ENCODE assay signal across 8 cellular contexts in genomic region chr11:107018902-107019493, GRCh38. TPM values are rescaled to one million over a fixed set of nuclear protein-coding genes. Genes with fewer than 3 reads are reported as not detected.
A peak's percentile ranks its signal among the peaks of the same experiment; 100 is the strongest.
DNase-seq lines count a peak whose midpoint lies in the region; ATAC-seq, FAIRE-seq and TF ChIP-seq lines count a peak whose summit lies in the region.

No MANE protein-coding gene starts in this region.

- no peak for ATAC-seq in HG03280 (IDR thresholded peaks at IDR 0.05; ENCODE audit: unreplicated experiment)

- H3K4me3 Mint-ChIP-seq in astrocyte (ENCODE audit: unreplicated experiment) (peak overlapping the region; percentile 88), progenitor cell of endocrine pancreas (ENCODE audit: low read depth) (peak overlapping the region; percentile 85)

- peak; percentile 40 for DNase-seq in GM06990 (ENCODE audit: extremely low read depth, insufficient read length)
- peak; percentile 72 for DNase-seq in MG63
- peak; percentile 78 for DNase-seq in astrocyte (ENCODE audit: low read depth)
- peak; percentile 73 for DNase-seq in right atrium auricular region (ENCODE audit: low spot score)
- peak; percentile 71 for DNase-seq in progenitor cell of endocrine pancreas (ENCODE audit: low spot score, unreplicated experiment)
- DNase-seq in NCI-H446 treated with DMSO at 0.1 percent for 48 hours (lab: John Stamatoyannopoulos, UW), result no peak
- no peak for DNase-seq in effector memory CD4-positive, alpha-beta T cell

- no peak for TF ChIP-seq CTCF in GM06990 (IDR thresholded peaks at IDR 0.05; ENCODE audit: insufficient read depth, low read length, poor library complexity, severe bottlenecking)
- TF ChIP-seq CTCF in astrocyte (IDR thresholded peaks at IDR 0.05; ENCODE audit: insufficient read depth, low read depth, low read length), result no peak
- no peak for TF ChIP-seq CTCF in right atrium auricular region (IDR thresholded peaks at IDR 0.05)
- no peak for TF ChIP-seq CTCF in progenitor cell of endocrine pancreas (IDR thresholded peaks at IDR 0.05; ENCODE audit: unreplicated experiment)

- peak overlapping the region; percentile 87 for H3K27ac Mint-ChIP-seq in astrocyte (ENCODE audit: unreplicated experiment)
- H3K27ac Mint-ChIP-seq in progenitor cell of endocrine pancreas, result peak overlapping the region; percentile 90

- H3K4me3 ChIP-seq in GM06990 (replicated peaks; ENCODE audit: low read depth, low read length) (no peak overlapping the region), MG63 (peak overlapping the region; percentile 37), astrocyte (ENCODE audit: insufficient read depth, low read depth, low read length) (peak overlapping the region; percentile 50), right atrium auricular region (peak overlapping the region; percentile 37 to 54)
- no peak overlapping the region for H3K4me3 ChIP-seq in effector memory CD4-positive, alpha-beta T cell (ENCODE audit: insufficient read depth, low read depth, low read length, poor library complexity, severe bottlenecking)

- H3K36me3 Mint-ChIP-seq in astrocyte (ENCODE audit: low read depth, unreplicated experiment) (no peaks in the 10 kb centered on the region), progenitor cell of endocrine pancreas (ENCODE audit: insufficient read depth) (no peaks in the 10 kb centered on the region)

- H3K9me3 Mint-ChIP-seq in astrocyte (ENCODE audit: unreplicated experiment) (peaks cover 2% of the 10 kb centered on the region), progenitor cell of endocrine pancreas (ENCODE audit: low read depth) (no peaks in the 10 kb centered on the region)

- H2AFZ ChIP-seq in astrocyte (ENCODE audit: low read depth, low read length), result peak overlapping the region; percentile 84

- H4K20me1 ChIP-seq in astrocyte (ENCODE audit: insufficient read depth, low read length), result peaks cover 4% of the 10 kb centered on the region

- H3K27me3 ChIP-seq in GM06990 (replicated peaks; ENCODE audit: control insufficient read depth, insufficient read depth, low read length) (peaks cover 3% of the 10 kb centered on the region), MG63 (peaks cover 11% of the 10 kb centered on the region), astrocyte (ENCODE audit: insufficient read depth, low read length) (no peaks in the 10 kb centered on the region), right atrium auricular region (no peaks in the 10 kb centered on the region)
- peaks cover 7% of the 10 kb centered on the region for H3K27me3 ChIP-seq in effector memory CD4-positive, alpha-beta T cell (replicated peaks; ENCODE audit: control insufficient read depth, insufficient read depth, low read length, poor library complexity, severe bottlenecking)

- H3K4me2 ChIP-seq in astrocyte (ENCODE audit: low read length), result peak overlapping the region; percentile 95

- H3K4me1 ChIP-seq in astrocyte (ENCODE audit: insufficient read depth, low read length) (peaks cover 17% of the 10 kb centered on the region), right atrium auricular region (peaks cover 0 to 16% of the 10 kb centered on the region in 2 donors)
- no peaks in the 10 kb centered on the region for H3K4me1 ChIP-seq in effector memory CD4-positive, alpha-beta T cell (ENCODE audit: control insufficient read depth, insufficient read depth, low read length, poor library complexity, severe bottlenecking)

- peak overlapping the region; percentile 69 for H3K9ac ChIP-seq in astrocyte (ENCODE audit: low read length)

- H3K9me3 ChIP-seq in MG63 (no peaks in the 10 kb centered on the region), astrocyte (ENCODE audit: insufficient read depth, low read depth, low read length) (no peaks in the 10 kb centered on the region), right atrium auricular region (no peaks in the 10 kb centered on the region)
- H3K9me3 ChIP-seq in effector memory CD4-positive, alpha-beta T cell (ENCODE audit: control insufficient read depth, low read length), result no peaks in the 10 kb centered on the region

- H3K27ac ChIP-seq in astrocyte (ENCODE audit: low read depth, low read length) (no peak overlapping the region), right atrium auricular region (peak overlapping the region; percentile 19 to 26)
- H3K27ac ChIP-seq in effector memory CD4-positive, alpha-beta T cell (ENCODE audit: insufficient read depth, low read length, poor library complexity, severe bottlenecking), result no peak overlapping the region

- H3K36me3 ChIP-seq in GM06990 (ENCODE audit: control insufficient read depth, insufficient read depth, low read length) (no peaks in the 10 kb centered on the region), MG63 (no peaks in the 10 kb centered on the region), astrocyte (ENCODE audit: insufficient read depth, low read length) (no peaks in the 10 kb centered on the region), right atrium auricular region (no peaks in the 10 kb centered on the region)
- no peaks in the 10 kb centered on the region for H3K36me3 ChIP-seq in effector memory CD4-positive, alpha-beta T cell (ENCODE audit: control insufficient read depth, insufficient read depth, low read length)

- no peaks in the 10 kb centered on the region for H3K79me2 ChIP-seq in astrocyte (ENCODE audit: insufficient read depth, low read length)

- peaks cover 22% of the 10 kb centered on the region for H3K4me1 Mint-ChIP-seq in astrocyte (ENCODE audit: low read depth, unreplicated experiment)
- H3K4me1 Mint-ChIP-seq in progenitor cell of endocrine pancreas (ENCODE audit: low read depth), result peaks cover 26% of the 10 kb centered on the region

- no peak for FAIRE-seq in astrocyte (lab: Jason Lieb, UNC)

- H3K27me3 Mint-ChIP-seq in astrocyte (ENCODE audit: low read depth, unreplicated experiment) (peaks cover 6% of the 10 kb centered on the region), progenitor cell of endocrine pancreas (peaks cover 16% of the 10 kb centered on the region)

RNA-seq across cellular contexts. Expression of gene GUCY1A2, which starts 0.7 kb away (rescaled TPM):
- total RNA-seq in MG63 (2014; rRNA removed; shearing (Covaris generic); ENCODE audit: low replicate concordance), result 3.2 and 5.2 TPM in 2 replicates
- total RNA-seq in astrocyte (17.8 and 18.1 TPM in 2 replicates), right atrium auricular region (1 to 10 TPM; 1.7 to 7.2 TPM), progenitor cell of endocrine pancreas (36.5 and 38.5 TPM in 2 replicates)

Comparison
In these comparisons a context has a peak if more than half of its experiments do, and no peak if none do; other contexts are left out.
1. DNase-seq: peak in GM06990 (single experiment), MG63 (single experiment), astrocyte (single experiment), right atrium auricular region (single experiment) and progenitor cell of endocrine pancreas (single experiment); none in NCI-H446 treated with DMSO at 0.1 percent for 48 hours (single experiment) and effector memory CD4-positive, alpha-beta T cell (0 of 3).
2. H3K4me3 ChIP-seq: peak in MG63 (single experiment), astrocyte (single experiment) and right atrium auricular region (2 of 2); none in GM06990 (single experiment) and effector memory CD4-positive, alpha-beta T cell (single experiment).
3. H3K27ac ChIP-seq: peak in right atrium auricular region (2 of 2); none in astrocyte (single experiment) and effector memory CD4-positive, alpha-beta T cell (single experiment).